Comparison of ENCODE assay signal across 8 cellular contexts in the genomic region with DNA sequence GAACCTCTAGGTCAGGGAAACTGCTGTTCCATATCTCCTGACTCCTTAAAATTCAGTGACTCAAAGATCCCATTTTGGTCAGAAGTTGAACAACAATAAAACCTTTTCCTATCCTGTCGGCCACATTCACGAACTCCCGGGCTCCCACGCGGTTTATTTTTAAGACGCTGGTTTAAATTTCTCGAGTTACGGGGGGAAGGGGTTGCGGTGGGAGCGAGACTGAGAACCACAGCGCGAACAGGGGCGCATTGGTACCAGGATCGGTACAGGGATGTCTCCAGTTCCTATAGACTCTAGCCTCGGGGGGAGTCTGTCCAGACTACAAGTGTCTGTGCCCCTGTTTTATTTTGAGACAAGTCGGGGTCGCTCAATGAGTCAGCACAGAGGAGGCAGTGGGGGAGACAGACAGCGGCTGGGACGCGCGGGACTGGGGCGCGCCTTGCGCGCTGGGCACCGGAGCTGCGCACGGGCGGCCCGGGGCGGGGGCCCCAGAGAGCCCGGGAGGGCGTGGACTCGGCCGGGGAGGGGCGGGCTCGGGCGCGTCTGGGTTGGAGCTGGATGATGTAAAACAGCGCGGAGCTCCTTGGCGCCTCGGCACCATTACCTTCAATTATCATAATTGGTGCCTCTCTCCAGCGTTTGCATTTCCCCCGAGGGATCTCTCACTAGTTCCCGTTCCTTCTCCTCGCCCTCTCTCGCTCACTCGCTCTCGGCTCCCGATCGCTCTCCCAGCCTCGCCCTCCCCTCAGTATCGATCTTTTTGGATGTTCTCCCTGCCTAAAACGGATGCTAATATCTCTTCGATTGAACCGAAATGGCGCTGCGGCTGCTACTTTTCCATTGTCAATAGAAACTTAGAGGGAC. TPM values are rescaled to one million over a fixed set of nuclear protein-coding genes. Genes with fewer than 3 reads are reported as not detected.
DNase-seq lines count a peak whose midpoint lies in the region; ATAC-seq and TF ChIP-seq lines count a peak whose summit lies in the region.

No MANE protein-coding gene starts in this region.

- H3K4me1 ChIP-seq in aorta (ENCODE audit: control insufficient read depth in 1 of 2, insufficient read depth in 2 of 2, low read length in 2 of 2) = no peaks in the 10 kb centered on the region

- no peaks in the 10 kb centered on the region for H3K9me3 ChIP-seq in aorta (ENCODE audit: control insufficient read depth, low read length)

- no peaks in the 10 kb centered on the region for H3K27me3 ChIP-seq in aorta (ENCODE audit: control insufficient read depth in 1 of 2, insufficient read depth in 2 of 2, low read length in 1 of 2)

- H3K27ac ChIP-seq in aorta (ENCODE audit: low read depth in 1 of 2, low read length in 2 of 2) = no peak overlapping the region

- peak; percentile 87 for ATAC-seq in omental fat pad (ENCODE audit: low FRiP score)
- ATAC-seq in aorta (ENCODE audit: low FRiP score) = peak; percentile 86
- no peak for ATAC-seq in HG02884 (IDR thresholded peaks at IDR 0.05; ENCODE audit: unreplicated experiment)
- no peak for ATAC-seq in GM21576 (IDR thresholded peaks at IDR 0.05; ENCODE audit: unreplicated experiment)

- peak overlapping the region; percentile 41 to 42 for H3K4me3 ChIP-seq in foreskin fibroblast (ENCODE audit: low read depth in 1 of 2, low read length in 2 of 2)
- H3K4me3 ChIP-seq in aorta (ENCODE audit: low read length in 2 of 2) = peak overlapping the region; percentile 44 to 49

- WGBS in aorta, 2 donors = 1% methylated on average over 53 to 59 of the region's 59 CpGs

- TF ChIP-seq CTCF in foreskin fibroblast (IDR thresholded peaks at IDR 0.05; ENCODE audit: low read depth, low read length) (no peak), omental fat pad (IDR thresholded peaks at IDR 0.05) (no peak)

- H3K36me3 ChIP-seq in aorta (ENCODE audit: control insufficient read depth in 1 of 2, insufficient read depth in 2 of 2, low read length in 1 of 2) = no peaks in the 10 kb centered on the region

- intact Hi-C loops in aorta (cut with DNase I) = no loop called here

- DNase-seq in DMS114 treated with DMSO at 0.1 percent for 48 hours (lab: John Stamatoyannopoulos, UW; ENCODE audit: unreplicated experiment) (peak; percentile 35), NCI-H146 treated with DMSO at 0.1 percent for 48 hours (lab: John Stamatoyannopoulos, UW; ENCODE audit: unreplicated experiment) (peak; percentile 79), foreskin fibroblast (peak in 1 of 2 donors; percentile 57), omental fat pad (ENCODE audit: low spot score) (no peak), aorta (peak; percentile 70 to 91)
- DNase-seq in activated T-cell treated with anti-CD3 and anti-CD28 coated beads, Interleukin-2, amount 50 U/mL, for 48 hours = peak; percentile 71 to 77

RNA-seq across cellular contexts. Expression of a gene that starts 8.7 kb away (rescaled TPM):
- 10 to 100 TPM in 3 of 4 donors, 1 to 10 TPM in 1; 6.9 to 20.5 (median 13.3) TPM for total RNA-seq in omental fat pad
- 10 to 100 TPM; 18.3 to 34.5 TPM for total RNA-seq in aorta
- 10 to 100 TPM in 1 of 2 donors, 1 to 10 TPM in 1; 4.8 to 18.6 TPM for polyA plus RNA-seq in aorta

Comparison
In these comparisons a context has a peak if more than half of its experiments do, and no peak if none do; other contexts are left out.
1. ATAC-seq: peak in omental fat pad (single experiment) and aorta (single experiment); none in HG02884 (single experiment) and GM21576 (single experiment).